Comparison of ENCODE assay signal across 29 cellular contexts in genomic region chr2:100217323-100217722, GRCh38.
A peak's percentile ranks its signal among the peaks of the same experiment; 100 is the strongest.
DNase-seq lines count a peak whose midpoint lies in the region; ATAC-seq lines count a peak whose summit lies in the region.
"Had no signal": no experiment of that assay in that cellular context is flagged by ENCODE, and none has a peak within 500 bp of the region (broad histone marks: within the 10 kb centered on the region; RNA-seq: fewer than 3 reads in every experiment).

No MANE protein-coding gene starts in this region.

- intact Hi-C loops in activated CD4-positive, alpha-beta memory T cell treated with anti-CD3 and anti-CD28 coated beads for 36 hours (cut with micrococcal nuclease), result no loop called here

- H3K9ac ChIP-seq in neuronal stem cell (ENCODE audit: low read depth, low read length, poor library complexity), result no peak overlapping the region
- H3K9ac ChIP-seq: BLaER1; BLaER1 treated with 17β-estradiol and CSF1 and Interleukin-3, amounts not matched to agents 10 nM and 100 nM had no signal

- no peak overlapping the region for H2BK5ac ChIP-seq in neuronal stem cell (ENCODE audit: low read length)

- peaks cover 27% of the 10 kb centered on the region for H3K4me1 Mint-ChIP-seq in T-helper 17 cell
- H3K4me1 Mint-ChIP-seq in activated CD4-positive, alpha-beta memory T cell treated with anti-CD3 and anti-CD28 coated beads for 36 hours (ENCODE audit: low read depth), result peaks cover 2% of the 10 kb centered on the region
- H3K4me1 Mint-ChIP-seq: B cell had no signal

- H2BK120ac ChIP-seq in neuronal stem cell (ENCODE audit: low read depth, low read length), result no peak overlapping the region

- no peak overlapping the region for H3K4me2 ChIP-seq in neuronal stem cell (ENCODE audit: insufficient read depth, low read length, poor library complexity, severe bottlenecking)
- H3K4me2 ChIP-seq: A549; BLaER1; BLaER1 treated with 17β-estradiol and CSF1 and Interleukin-3, amounts not matched to agents 10 nM and 100 nM had no signal

- H2BK15ac ChIP-seq in neuronal stem cell (ENCODE audit: low read length), result peak overlapping the region; percentile 62

- H3K27me3 ChIP-seq in neuronal stem cell (ENCODE audit: control insufficient read depth in 3 of 3, insufficient read depth in 3 of 3, low read depth in 1 of 3, low read length in 3 of 3), result peaks cover 0 to 9% (median 0%) of the 10 kb centered on the region in 3 experiments
- H3K27me3 ChIP-seq: BE2C; BLaER1; BLaER1 treated with 17β-estradiol and CSF1 and Interleukin-3, amounts not matched to agents 10 nM and 100 nM had no signal

- H3K4me3 Mint-ChIP-seq in T-helper 17 cell, result peak overlapping the region; percentile 25
- H3K4me3 Mint-ChIP-seq in activated CD4-positive, alpha-beta memory T cell treated with anti-CD3 and anti-CD28 coated beads for 36 hours, result no peak overlapping the region
- H3K4me3 Mint-ChIP-seq: B cell; CD14-positive monocyte; CD4-positive, alpha-beta T cell; CD4-positive, CD25-positive, alpha-beta regulatory T cell; CD8-positive, alpha-beta memory T cell; CD8-positive, alpha-beta T cell had no signal

- peak overlapping the region; percentile 95 for H3K27ac Mint-ChIP-seq in T-helper 17 cell
- H3K27ac Mint-ChIP-seq in activated CD4-positive, alpha-beta memory T cell treated with anti-CD3 and anti-CD28 coated beads for 36 hours, result no peak overlapping the region
- H3K27ac Mint-ChIP-seq: B cell; CD14-positive monocyte; CD4-positive, alpha-beta T cell; CD8-positive, alpha-beta T cell had no signal

- H4K91ac ChIP-seq in neuronal stem cell (ENCODE audit: low read depth, low read length, poor library complexity), result no peak overlapping the region

- no peak overlapping the region for H3K18ac ChIP-seq in neuronal stem cell (ENCODE audit: low read length)

- no peak overlapping the region for H2BK12ac ChIP-seq in neuronal stem cell (ENCODE audit: low read length)

- H2AFZ ChIP-seq in neuronal stem cell (ENCODE audit: low read length), result no peak overlapping the region

- H3K14ac ChIP-seq in neuronal stem cell (ENCODE audit: low read length), result no peak overlapping the region

- H3K36me3 Mint-ChIP-seq in T-helper 17 cell (ENCODE audit: low read depth), result no peaks in the 10 kb centered on the region
- no peaks in the 10 kb centered on the region for H3K36me3 Mint-ChIP-seq in activated CD4-positive, alpha-beta memory T cell treated with anti-CD3 and anti-CD28 coated beads for 36 hours
- H3K36me3 Mint-ChIP-seq: CD14-positive monocyte; CD4-positive, alpha-beta memory T cell; CD4-positive, CD25-positive, alpha-beta regulatory T cell; CD8-positive, alpha-beta T cell had no signal

- H3K27me3 Mint-ChIP-seq in T-helper 17 cell, result no peaks in the 10 kb centered on the region
- no peaks in the 10 kb centered on the region for H3K27me3 Mint-ChIP-seq in activated CD4-positive, alpha-beta memory T cell treated with anti-CD3 and anti-CD28 coated beads for 36 hours
- H3K27me3 Mint-ChIP-seq: CD4-positive, alpha-beta T cell had no signal

- no peak overlapping the region for H4K8ac ChIP-seq in neuronal stem cell (ENCODE audit: low read depth, low read length)

- no peak overlapping the region for H3K4me3 ChIP-seq in neuronal stem cell (ENCODE audit: low read length in 2 of 2)
- H3K4me3 ChIP-seq: A549; BLaER1; BLaER1 treated with 17β-estradiol and CSF1 and Interleukin-3, amounts not matched to agents 10 nM and 100 nM had no signal

- H3K79me1 ChIP-seq in neuronal stem cell (ENCODE audit: low read depth, low read length), result no peaks in the 10 kb centered on the region

- no peaks in the 10 kb centered on the region for H3K36me3 ChIP-seq in neuronal stem cell (replicated peaks in 1 of 2; ENCODE audit: control insufficient read depth in 2 of 2, insufficient read depth in 2 of 2, low read length in 2 of 2)
- H3K36me3 ChIP-seq: BE2C; BLaER1; BLaER1 treated with 17β-estradiol and CSF1 and Interleukin-3, amounts not matched to agents 10 nM and 100 nM had no signal

- no CpG with 5 or more reads among the region's 6 CpGs for WGBS in neuronal stem cell (ENCODE audit: extremely low coverage in 2 of 2, insufficient read length in 2 of 2, insufficient replicate concordance in 1 of 2), 2 donors

- H3K27ac ChIP-seq in neuronal stem cell (replicated peaks; ENCODE audit: low read length), result no peak overlapping the region
- H3K27ac ChIP-seq: 22Rv1; A549; BLaER1; BLaER1 treated with 17β-estradiol and CSF1 and Interleukin-3, amounts not matched to agents 10 nM and 100 nM; C4-2B had no signal

- ATAC-seq in T-helper 17 cell, result no peak
- ATAC-seq: A549; CD8-positive, alpha-beta T cell had no signal

- DNase-seq in T-helper 17 cell (no peak), neuronal stem cell (ENCODE audit: low spot score) (no peak), cortex of kidney (lab: John Stamatoyannopoulos, UW) (no peak)
- DNase-seq in activated CD4-positive, alpha-beta memory T cell treated with anti-CD3 and anti-CD28 coated beads for 36 hours, result no peak
- DNase-seq: 8988T; AML-193; BE2C; C1 segment of cervical spinal cord; Caco-2; Calu3; CD4-positive, alpha-beta memory T cell; CD4-positive, alpha-beta T cell; CD4-positive, CD25-positive, alpha-beta regulatory T cell; CD8-positive, alpha-beta memory T cell; CD8-positive, alpha-beta T cell; COR-L47; DMS 273 treated with DMSO at 0.1 percent for 48 hours; DMS153; DMS53; DMS79; DMS79 treated with DMSO at 0.1 percent for 48 hours; DND-41 had no signal

- CTCF ChIA-PET in activated CD4-positive, alpha-beta memory T cell treated with anti-CD3 and anti-CD28 coated beads for 36 hours (lab: Charles Lee), result no interaction called here

- POLR2A ChIA-PET in activated CD4-positive, alpha-beta memory T cell treated with anti-CD3 and anti-CD28 coated beads for 36 hours (lab: Charles Lee), result no interaction called here

- no peak overlapping the region for H3K4ac ChIP-seq in neuronal stem cell (ENCODE audit: low read length)

- H3K9me3 ChIP-seq in T-helper 17 cell (ENCODE audit: control insufficient read depth, low read length, poor library complexity, severe bottlenecking) (no peaks in the 10 kb centered on the region), neuronal stem cell (replicated peaks in 1 of 2; ENCODE audit: control insufficient read depth in 2 of 2, insufficient read depth in 1 of 2, low read depth in 1 of 2, low read length in 2 of 2) (no peaks in the 10 kb centered on the region)
- H3K9me3 ChIP-seq: A549, BE2C, Caco-2 had no signal

- H3K9me3 Mint-ChIP-seq in activated CD4-positive, alpha-beta memory T cell treated with anti-CD3 and anti-CD28 coated beads for 36 hours, result no peaks in the 10 kb centered on the region
- H3K9me3 Mint-ChIP-seq: CD4-positive, alpha-beta memory T cell; CD4-positive, alpha-beta T cell; CD4-positive, CD25-positive, alpha-beta regulatory T cell; CD8-positive, alpha-beta memory T cell; CD8-positive, alpha-beta T cell had no signal

- no peaks in the 10 kb centered on the region for H3K4me1 ChIP-seq in neuronal stem cell (ENCODE audit: control insufficient read depth in 2 of 2, insufficient read depth in 1 of 2, low read depth in 1 of 2, low read length in 2 of 2)
- H3K4me1 ChIP-seq: A549, BE2C, BLaER1, Caco-2 had no signal

- H2AK5ac ChIP-seq in neuronal stem cell (ENCODE audit: low read depth, low read length), result no peak overlapping the region

- no peak overlapping the region for H3K23ac ChIP-seq in neuronal stem cell (ENCODE audit: low read depth, low read length, poor library complexity)
